In the genomic region with DNA sequence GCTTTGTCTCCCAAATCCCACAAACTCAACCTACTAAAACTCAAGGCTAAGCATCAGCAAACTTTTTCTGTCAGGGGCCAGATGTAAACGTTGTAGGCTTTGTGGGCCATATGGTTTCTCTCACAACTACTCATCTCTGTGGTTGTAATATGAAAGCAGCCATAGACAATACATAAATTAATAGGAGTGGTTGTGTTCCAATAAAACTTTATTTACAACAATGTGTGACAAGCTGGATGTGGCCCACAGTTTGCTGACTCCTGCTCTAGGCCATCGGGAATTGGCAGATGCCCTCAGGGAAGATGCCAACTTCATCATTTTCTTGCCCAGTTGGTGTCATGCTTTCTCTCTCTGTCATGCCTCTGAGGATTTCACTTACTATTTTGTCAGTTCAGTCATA, we compare ENCODE assay signal across 1 cellular context.
TF ChIP-seq lines count a peak whose summit lies in the region.

No MANE protein-coding gene starts in this region.

TF ChIP-seq in IMR-90, 13 proteins besides CTCF, POLR2A, EP300 and RAD21:
- TF ChIP-seq CHD1 (IDR thresholded peaks at IDR 0.05; ENCODE audit: low read depth, low read length) (no peak), NFE2L2 (IDR thresholded peaks at IDR 0.05; ENCODE audit: low read depth, low read length) (no peak), BHLHE40 (IDR thresholded peaks at IDR 0.05; ENCODE audit: low read depth, low read length) (no peak), SMC3 (IDR thresholded peaks at IDR 0.05; ENCODE audit: low read depth, low read length) (no peak), MAFK (IDR thresholded peaks at IDR 0.05; ENCODE audit: low read depth, low read length) (no peak), MXI1 (IDR thresholded peaks at IDR 0.05; ENCODE audit: borderline replicate concordance, low read depth, low read length) (no peak), RFX5 (IDR thresholded peaks at IDR 0.05; ENCODE audit: low read depth, low read length) (no peak), FOS (IDR thresholded peaks at IDR 0.05; ENCODE audit: low read depth, low read length) (no peak), CEBPB (IDR thresholded peaks at IDR 0.05; ENCODE audit: low read depth, low read length) (no peak), RCOR1 (IDR thresholded peaks at IDR 0.05; ENCODE audit: insufficient replicate concordance, low read length) (no peak), MAZ (IDR thresholded peaks at IDR 0.05; ENCODE audit: borderline replicate concordance, low read depth, low read length) (no peak)
- TF ChIP-seq, protein P1, sequence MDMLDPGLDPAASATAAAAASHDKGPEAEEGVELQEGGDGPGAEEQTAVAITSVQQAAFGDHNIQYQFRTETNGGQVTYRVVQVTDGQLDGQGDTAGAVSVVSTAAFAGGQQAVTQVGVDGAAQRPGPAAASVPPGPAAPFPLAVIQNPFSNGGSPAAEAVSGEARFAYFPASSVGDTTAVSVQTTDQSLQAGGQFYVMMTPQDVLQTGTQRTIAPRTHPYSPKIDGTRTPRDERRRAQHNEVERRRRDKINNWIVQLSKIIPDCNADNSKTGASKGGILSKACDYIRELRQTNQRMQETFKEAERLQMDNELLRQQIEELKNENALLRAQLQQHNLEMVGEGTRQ (IDR thresholded peaks at IDR 0.05; ENCODE audit: low read depth, low read length), result no peak
- TF ChIP-seq, protein P2, sequence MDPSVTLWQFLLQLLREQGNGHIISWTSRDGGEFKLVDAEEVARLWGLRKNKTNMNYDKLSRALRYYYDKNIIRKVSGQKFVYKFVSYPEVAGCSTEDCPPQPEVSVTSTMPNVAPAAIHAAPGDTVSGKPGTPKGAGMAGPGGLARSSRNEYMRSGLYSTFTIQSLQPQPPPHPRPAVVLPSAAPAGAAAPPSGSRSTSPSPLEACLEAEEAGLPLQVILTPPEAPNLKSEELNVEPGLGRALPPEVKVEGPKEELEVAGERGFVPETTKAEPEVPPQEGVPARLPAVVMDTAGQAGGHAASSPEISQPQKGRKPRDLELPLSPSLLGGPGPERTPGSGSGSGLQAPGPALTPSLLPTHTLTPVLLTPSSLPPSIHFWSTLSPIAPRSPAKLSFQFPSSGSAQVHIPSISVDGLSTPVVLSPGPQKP (IDR thresholded peaks at IDR 0.05; ENCODE audit: borderline replicate concordance, low read depth, low read length), result no peak
